In genomic region chr16:12458591-12459400, GRCh38 we compare ENCODE assay signal across 9 cellular contexts.
DNase-seq lines count a peak whose midpoint lies in the region; ATAC-seq and TF ChIP-seq lines count a peak whose summit lies in the region.
"Had no signal": no experiment of that assay in that cellular context is flagged by ENCODE, and none has a peak within 500 bp of the region (broad histone marks: within the 10 kb centered on the region; RNA-seq: fewer than 3 reads in every experiment).

No MANE protein-coding gene starts in this region.

- peak overlapping the region; percentile 49 for H3K4me3 Mint-ChIP-seq in activated naive CD8-positive, alpha-beta T cell treated with anti-CD3 and anti-CD28 coated beads for 36 hours
- no peak overlapping the region for H3K4me3 Mint-ChIP-seq in nephron progenitor cell

- peaks cover 5% of the 10 kb centered on the region for H3K36me3 Mint-ChIP-seq in activated naive CD8-positive, alpha-beta T cell treated with anti-CD3 and anti-CD28 coated beads for 36 hours
- H3K36me3 Mint-ChIP-seq in nephron progenitor cell (ENCODE audit: low read depth), result no peaks in the 10 kb centered on the region

- WGBS in spleen, 5 donors, result 14 to 27% (median 18%) methylated on average over 11 to 12 of the region's 12 CpGs

- peaks cover 19% of the 10 kb centered on the region for H3K4me1 Mint-ChIP-seq in activated naive CD8-positive, alpha-beta T cell treated with anti-CD3 and anti-CD28 coated beads for 36 hours
- H3K4me1 Mint-ChIP-seq in nephron progenitor cell, result peaks cover 22% of the 10 kb centered on the region

- no peaks in the 10 kb centered on the region for H3K27me3 Mint-ChIP-seq in activated naive CD8-positive, alpha-beta T cell treated with anti-CD3 and anti-CD28 coated beads for 36 hours
- H3K27me3 Mint-ChIP-seq in nephron progenitor cell (ENCODE audit: low read depth, poor library complexity), result peaks cover 10% of the 10 kb centered on the region

- peak overlapping the region; percentile 68 for H3K27ac Mint-ChIP-seq in activated naive CD8-positive, alpha-beta T cell treated with anti-CD3 and anti-CD28 coated beads for 36 hours
- no peak overlapping the region for H3K27ac Mint-ChIP-seq in nephron progenitor cell

- in situ Hi-C loops in GM18951 (cut with MboI; ENCODE audit: low sequenced_read_pairs, unreplicated experiment), result no loop called here
- in situ Hi-C loops in KBM-7 (cut with MboI; ENCODE audit: low pct_unique_long_range_greater_than_20kb, low sequenced_read_pairs), result loop anchor here (25.0 kb wide), 1 partner anchor 354 kb away; the partner anchor contains the start of gene CPPED1

- DNase-seq in KBM-7 (peak; percentile 93), spleen (peak; percentile 89), NCI-H748 treated with DMSO at 0.1 percent for 48 hours (lab: John Stamatoyannopoulos, UW) (no peak), nephron progenitor cell (no peak)
- DNase-seq in activated naive CD8-positive, alpha-beta T cell treated with anti-CD3 and anti-CD28 coated beads for 36 hours, result peak; percentile 38
- DNase-seq: NCI-H526 had no signal

- no peak for ATAC-seq in HG03457 (IDR thresholded peaks at IDR 0.05; ENCODE audit: unreplicated experiment)
- no peak for ATAC-seq in HG02798 (IDR thresholded peaks at IDR 0.05; ENCODE audit: poor library complexity, unreplicated experiment)

- no peaks in the 10 kb centered on the region for H3K9me3 Mint-ChIP-seq in activated naive CD8-positive, alpha-beta T cell treated with anti-CD3 and anti-CD28 coated beads for 36 hours
- H3K9me3 Mint-ChIP-seq in nephron progenitor cell, result peaks cover 7% of the 10 kb centered on the region

- intact Hi-C loops in spleen (cut with DNase I; ENCODE audit: low total_unique reads), result loop anchor here (5.0 kb wide), 1 partner anchor 359 kb away; no protein-coding TSS in a partner anchor

- no peaks in the 10 kb centered on the region for H3K27me3 ChIP-seq in spleen (replicated peaks in 1 of 7)

- peaks cover 15 to 45% (median 25%) of the 10 kb centered on the region in 6 donors for H3K4me1 ChIP-seq in spleen

- TF ChIP-seq POLR2A in GM18951 (IDR thresholded peaks at IDR 0.05; ENCODE audit: extremely low read depth, insufficient read depth, insufficient read length), result peak; percentile 17
- no peak for TF ChIP-seq POLR2A in spleen (IDR thresholded peaks at IDR 0.05)

- peak overlapping the region in 7 of 8 donors; percentile 66 to 92 (median 82) for H3K27ac ChIP-seq in spleen

- peaks cover 0 to 4% (median 2%) of the 10 kb centered on the region in 8 donors for H3K9me3 ChIP-seq in spleen

- TF ChIP-seq CTCF in spleen (IDR thresholded peaks at IDR 0.05 in 8 of 11, conservative IDR thresholded peaks at IDR 0.05 in 3 of 11) (no peak), nephron progenitor cell (IDR thresholded peaks at IDR 0.05) (no peak)

- H3K36me3 ChIP-seq in spleen, result peaks cover 0 to 5% (median 0%) of the 10 kb centered on the region in 6 donors

- H3K4me3 ChIP-seq in spleen, result peak overlapping the region in 3 of 8 donors; percentile 8 to 45 (median 14)

Comparison
In these comparisons a context has a peak if more than half of its experiments do, and no peak if none do; other contexts are left out.
1. DNase-seq: peak in KBM-7 (single experiment), activated naive CD8-positive, alpha-beta T cell treated with anti-CD3 and anti-CD28 coated beads for 36 hours (single experiment) and spleen (single experiment); none in NCI-H748 treated with DMSO at 0.1 percent for 48 hours (single experiment) and nephron progenitor cell (single experiment).